29 cellular contexts compared by ENCODE assay signal in genomic region chr2:190052307-190052706, GRCh38. TPM values are rescaled to one million over a fixed set of nuclear protein-coding genes. Genes with fewer than 3 reads are reported as not detected.
"Had no signal": no experiment of that assay in that cellular context is flagged by ENCODE, and none has a peak within 500 bp of the region (broad histone marks: within the 10 kb centered on the region; RNA-seq: fewer than 3 reads in every experiment).

No MANE protein-coding gene starts in this region.

- H3K36me3 Mint-ChIP-seq: activated naive CD4-positive, alpha-beta T cell treated with anti-CD3 and anti-CD28 coated beads, Interleukin-2, amount 50 U/mL, for 72 hours had no signal

- H3K9me3 ChIP-seq: adrenal gland, body of pancreas, SJSA1 had no signal

- H3K4me3 Mint-ChIP-seq: activated CD4-positive, alpha-beta T cell treated with anti-CD3 and anti-CD28 coated beads, Interleukin-2, amount 10 ng/mL, durations not matched to agents 24 days and 14 days; activated CD8-positive, alpha-beta T cell treated with anti-CD3 and anti-CD28 coated beads, Interleukin-2, amount 10 ng/mL, durations not matched to agents 7 days and 5 days; activated naive CD4-positive, alpha-beta T cell treated with anti-CD3 and anti-CD28 coated beads for 36 hours; activated T-cell treated with anti-CD3 and anti-CD28 coated beads, Interleukin-2, amount 50 U/mL, for 4 hours; activated T-helper 1 cell treated with anti-CD3 and anti-CD28 coated beads, Interleukin-12 subunit alpha, Interleukin-12 subunit beta, Interleukin-2, Interleukin-4 antibody, amounts not matched to agents 30 ng/mL and 10 ng/mL and 1 ng/mL, durations not matched to agents 14 hours and 24 hours and 36 hours; T-helper 1 cell treated with Interleukin-12 subunit alpha and Interleukin-12 subunit beta and Interleukin-4 antibody, amounts not matched to agents 30 μg/mL and 1 μg/mL, for 36 hours; T-helper 2 cell treated with Interferon-gamma antibody and Interleukin-4, amounts not matched to agents 5 μg/mL and 100 μg/mL, for 36 hours had no signal

- H3K27ac Mint-ChIP-seq: activated CD4-positive, alpha-beta T cell treated with anti-CD3 and anti-CD28 coated beads, Interleukin-2, amount 10 ng/mL, durations not matched to agents 24 days and 14 days; activated CD8-positive, alpha-beta T cell treated with anti-CD3 and anti-CD28 coated beads, Interleukin-2, amount 10 ng/mL, durations not matched to agents 7 days and 5 days; activated naive CD4-positive, alpha-beta T cell treated with anti-CD3 and anti-CD28 coated beads for 36 hours; activated naive CD4-positive, alpha-beta T cell treated with anti-CD3 and anti-CD28 coated beads, Interleukin-2, amount 50 U/mL, for 72 hours; activated T-helper 1 cell treated with anti-CD3 and anti-CD28 coated beads, Interleukin-12 subunit alpha, Interleukin-12 subunit beta, Interleukin-2, Interleukin-4 antibody, amounts not matched to agents 30 ng/mL and 10 ng/mL and 1 ng/mL, durations not matched to agents 14 hours and 24 hours and 36 hours; T-helper 1 cell treated with Interleukin-12 subunit alpha and Interleukin-12 subunit beta and Interleukin-4 antibody, amounts not matched to agents 30 μg/mL and 1 μg/mL, for 36 hours; T-helper 2 cell treated with Interferon-gamma antibody and Interleukin-4, amounts not matched to agents 5 μg/mL and 100 μg/mL, for 36 hours had no signal

- H3K9ac ChIP-seq: KMS-11, SK-N-SH had no signal

- ATAC-seq: activated CD8-positive, alpha-beta T cell treated with anti-CD3 and anti-CD28 coated beads, Interleukin-2, amount 10 ng/mL, durations not matched to agents 7 days and 5 days; activated naive CD4-positive, alpha-beta T cell treated with anti-CD3 and anti-CD28 coated beads, Interleukin-2, amount 50 U/mL, for 72 hours; activated T-cell treated with anti-CD3 and anti-CD28 coated beads, Interleukin-2, amount 50 U/mL, for 4 hours; body of pancreas; Panc1 had no signal

- H3K27me3 ChIP-seq: adrenal gland, body of pancreas, SJSA1 had no signal

- H3K9me3 Mint-ChIP-seq: activated CD4-positive, alpha-beta T cell treated with anti-CD3 and anti-CD28 coated beads, Interleukin-2, amount 10 ng/mL, durations not matched to agents 24 days and 14 days; activated naive CD4-positive, alpha-beta T cell treated with anti-CD3 and anti-CD28 coated beads for 36 hours; activated naive CD4-positive, alpha-beta T cell treated with anti-CD3 and anti-CD28 coated beads, Interleukin-2, amount 50 U/mL, for 72 hours; activated T-cell treated with anti-CD3 and anti-CD28 coated beads, Interleukin-2, amount 50 U/mL, for 4 hours; activated T-helper 1 cell treated with anti-CD3 and anti-CD28 coated beads, Interleukin-12 subunit alpha, Interleukin-12 subunit beta, Interleukin-2, Interleukin-4 antibody, amounts not matched to agents 30 ng/mL and 10 ng/mL and 1 ng/mL, durations not matched to agents 14 hours and 24 hours and 36 hours; T-helper 1 cell treated with Interleukin-12 subunit alpha and Interleukin-12 subunit beta and Interleukin-4 antibody, amounts not matched to agents 30 μg/mL and 1 μg/mL, for 36 hours; T-helper 2 cell treated with Interferon-gamma antibody and Interleukin-4, amounts not matched to agents 5 μg/mL and 100 μg/mL, for 36 hours had no signal

- H3K4me1 Mint-ChIP-seq: activated CD4-positive, alpha-beta T cell treated with anti-CD3 and anti-CD28 coated beads, Interleukin-2, amount 10 ng/mL, durations not matched to agents 24 days and 14 days had no signal

- H3K4me3 ChIP-seq: adrenal gland, body of pancreas, SJSA1 had no signal

- H3K27ac ChIP-seq: adrenal gland, body of pancreas, KMS-11, SJSA1 had no signal

- H3K9me2 ChIP-seq: SK-N-SH had no signal

- FAIRE-seq: astrocyte had no signal

- H3K4me2 ChIP-seq: KMS-11, SK-N-SH had no signal

- DNase-seq: activated CD4-positive, alpha-beta T cell treated with anti-CD3 and anti-CD28 coated beads, Interleukin-2, amount 10 ng/mL, durations not matched to agents 24 days and 14 days; activated CD4-positive, alpha-beta T cell treated with anti-CD3 and anti-CD28 coated beads, Interleukin-2, amount 50 U/mL, for 48 hours; activated CD8-positive, alpha-beta T cell treated with anti-CD3 and anti-CD28 coated beads, Interleukin-2, amount 10 ng/mL, durations not matched to agents 7 days and 5 days; activated gamma-delta T cell treated with Interleukin-2 at 50 U/mL for 16 hours; activated naive CD4-positive, alpha-beta T cell treated with anti-CD3 and anti-CD28 coated beads for 36 hours; activated T-cell treated with anti-CD3 and anti-CD28 coated beads, Interleukin-2, amount 50 U/mL, for 4 hours; adrenal gland; body of pancreas; central memory CD4-positive, alpha-beta T cell; NCI-H1092 treated with DMSO at 0.1 percent for 48 hours; NCI-H1417; NCI-H146; NCI-H187; NCI-H2029 treated with DMSO at 0.1 percent for 48 hours; NCI-H2107; NCI-H2171; NCI-H510A treated with DMSO at 0.1 percent for 48 hours; NCI-H69; SHP77 treated with DMSO at 0.1 percent for 48 hours; SK-N-SH had no signal

- H3K36me3 ChIP-seq: adrenal gland, SJSA1 had no signal

- H3K4me1 ChIP-seq: adrenal gland, body of pancreas had no signal

RNA-seq across cellular contexts. Expression of gene MSTN, which starts 10.2 kb away (rescaled TPM):
- total RNA-seq: activated CD4-positive, alpha-beta T cell treated with anti-CD3 and anti-CD28 coated beads, Interleukin-2, amount 10 ng/mL, durations not matched to agents 24 days and 14 days; activated CD8-positive, alpha-beta T cell treated with anti-CD3 and anti-CD28 coated beads, Interleukin-2, amount 10 ng/mL, durations not matched to agents 7 days and 5 days; activated naive CD4-positive, alpha-beta T cell treated with anti-CD3 and anti-CD28 coated beads for 36 hours; activated naive CD4-positive, alpha-beta T cell treated with anti-CD3 and anti-CD28 coated beads, Interleukin-2, amount 50 U/mL, for 72 hours; activated T-cell treated with anti-CD3 and anti-CD28 coated beads, Interleukin-2, amount 50 U/mL, for 4 hours; activated T-helper 1 cell treated with anti-CD3 and anti-CD28 coated beads, Interleukin-12 subunit alpha, Interleukin-12 subunit beta, Interleukin-2, Interleukin-4 antibody, amounts not matched to agents 30 ng/mL and 10 ng/mL and 1 ng/mL, durations not matched to agents 14 hours and 24 hours and 36 hours; astrocyte; body of pancreas; RPMI7951 had no signal
